Comparison of ENCODE assay signal across 1 cellular context in genomic region chr15:39347453-39347852, GRCh38.
TF ChIP-seq lines count a peak whose summit lies in the region.

No MANE protein-coding gene starts in this region.

TF ChIP-seq in HepG2, 621 proteins besides CTCF, POLR2A, EP300 and RAD21:
- TF ChIP-seq DMTF1 (CRISPR knock-in tag; IDR thresholded peaks at IDR 0.05) (no peak), CEBPB (IDR thresholded peaks at IDR 0.05; ENCODE audit: borderline replicate concordance, low read depth, low read length) (peak; percentile 64; the same call in 1 of the 2 replicates)
TF ChIP-seq in HepG2: peak in this region for 1.
